18 cellular contexts compared by ENCODE assay signal in genomic region chr1:245614986-245615385, GRCh38.
"Had no signal": no experiment of that assay in that cellular context is flagged by ENCODE, and none has a peak within 500 bp of the region (broad histone marks: within the 10 kb centered on the region; RNA-seq: fewer than 3 reads in every experiment).

No MANE protein-coding gene starts in this region.

- DNase-seq: activated CD4-positive, alpha-beta memory T cell treated with anti-CD3 and anti-CD28 coated beads, Interleukin-2, amount 10 ng/mL, durations not matched to agents 7 days and 5 days; activated CD4-positive, alpha-beta T cell treated with anti-CD3 and anti-CD28 coated beads for 4 hours; activated naive CD8-positive, alpha-beta T cell treated with anti-CD3 and anti-CD28 coated beads for 36 hours; activated T-cell treated with anti-CD3 and anti-CD28 coated beads, Interleukin-2, amount 50 U/mL, for 48 hours; cerebellar nuclear complex; dermis blood vessel endothelial cell; effector memory CD8-positive, alpha-beta T cell; hippocampal formation; natural killer cell; right cardiac atrium; stimulated activated CD4-positive, alpha-beta T cell treated with anti-CD3 and anti-CD28 coated beads, Interleukin-4, amount 100 ng/mL, for 4 hours; stimulated activated CD8-positive, alpha-beta memory T cell treated with anti-CD3 and anti-CD28 coated beads, Interleukin-4, amount 100 ng/mL, for 48 hours; stimulated activated naive CD4-positive, alpha-beta T cell treated with Interleukin-2 at 50 U/mL for 16 hours; T-helper 17 cell; transverse colon had no signal

- H3K36me3 Mint-ChIP-seq: activated naive CD8-positive, alpha-beta T cell treated with anti-CD3 and anti-CD28 coated beads for 36 hours; natural killer cell; WTC11 had no signal

- H3K27ac Mint-ChIP-seq: activated CD4-positive, alpha-beta memory T cell treated with anti-CD3 and anti-CD28 coated beads, Interleukin-2, amount 10 ng/mL, durations not matched to agents 7 days and 5 days; activated naive CD8-positive, alpha-beta T cell treated with anti-CD3 and anti-CD28 coated beads for 36 hours; brain; effector memory CD8-positive, alpha-beta T cell; natural killer cell; T-helper 17 cell; WTC11 had no signal

- H3K4me3 Mint-ChIP-seq: activated CD4-positive, alpha-beta memory T cell treated with anti-CD3 and anti-CD28 coated beads, Interleukin-2, amount 10 ng/mL, durations not matched to agents 7 days and 5 days; activated naive CD8-positive, alpha-beta T cell treated with anti-CD3 and anti-CD28 coated beads for 36 hours; effector memory CD8-positive, alpha-beta T cell; natural killer cell; T-helper 17 cell; WTC11 had no signal

- H3K4me1 Mint-ChIP-seq: activated CD4-positive, alpha-beta memory T cell treated with anti-CD3 and anti-CD28 coated beads, Interleukin-2, amount 10 ng/mL, durations not matched to agents 7 days and 5 days; activated naive CD8-positive, alpha-beta T cell treated with anti-CD3 and anti-CD28 coated beads for 36 hours; natural killer cell; T-helper 17 cell had no signal

- H3K9me3 Mint-ChIP-seq: activated CD4-positive, alpha-beta memory T cell treated with anti-CD3 and anti-CD28 coated beads, Interleukin-2, amount 10 ng/mL, durations not matched to agents 7 days and 5 days; activated naive CD8-positive, alpha-beta T cell treated with anti-CD3 and anti-CD28 coated beads for 36 hours; brain; effector memory CD8-positive, alpha-beta T cell; natural killer cell; WTC11 had no signal

- ATAC-seq: effector memory CD8-positive, alpha-beta T cell; left lung; natural killer cell; right cardiac atrium; T-helper 17 cell; WTC11 had no signal

- H3K27me3 Mint-ChIP-seq: activated CD4-positive, alpha-beta memory T cell treated with anti-CD3 and anti-CD28 coated beads, Interleukin-2, amount 10 ng/mL, durations not matched to agents 7 days and 5 days had no signal
